Comparison of ENCODE assay signal across 2 cellular contexts in the genomic region with DNA sequence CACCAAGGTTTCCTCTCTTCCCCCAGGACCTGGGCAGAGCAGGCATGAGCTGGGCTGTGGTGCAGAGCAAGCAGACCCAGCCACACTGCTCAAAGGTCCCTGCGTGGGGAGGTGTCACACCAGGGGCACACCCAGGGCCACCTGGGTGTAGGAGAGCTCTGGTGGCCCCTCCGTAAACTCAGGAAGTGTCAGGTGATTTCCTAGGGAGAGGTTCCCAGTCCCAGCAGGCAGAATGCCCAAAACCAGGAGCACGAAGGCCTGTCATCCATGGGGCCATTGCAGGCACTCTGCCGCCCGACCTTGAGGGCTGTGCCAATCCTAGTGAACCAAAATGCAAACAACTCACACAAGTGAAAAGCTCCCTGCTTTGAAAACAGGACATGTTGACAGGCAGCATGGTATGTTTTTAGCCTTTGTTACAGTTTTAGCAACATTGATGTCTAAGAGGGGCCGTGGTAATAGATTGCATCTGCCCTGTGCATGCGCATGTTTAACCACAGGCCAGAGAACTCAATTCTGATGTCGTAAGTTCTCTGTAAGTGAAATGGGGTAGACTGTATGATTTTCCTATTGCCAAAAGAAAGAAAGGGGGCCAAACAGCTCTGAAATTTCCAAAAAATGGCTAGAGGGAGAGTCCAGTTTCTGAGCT.
TF ChIP-seq lines count a peak whose summit lies in the region.

No MANE protein-coding gene starts in this region.

TF ChIP-seq in SK-N-SH, 30 proteins besides CTCF, POLR2A, EP300 and RAD21 (continued from another document):
- no peak for TF ChIP-seq FOXM1 (IDR thresholded peaks at IDR 0.05; ENCODE audit: low read depth)
- TF ChIP-seq GABPA (IDR thresholded peaks at IDR 0.05; ENCODE audit: low read depth): no peak
- TF ChIP-seq FOXJ3 (CRISPR knock-in tag; IDR thresholded peaks at IDR 0.05): no peak
- TF ChIP-seq, protein P1, sequence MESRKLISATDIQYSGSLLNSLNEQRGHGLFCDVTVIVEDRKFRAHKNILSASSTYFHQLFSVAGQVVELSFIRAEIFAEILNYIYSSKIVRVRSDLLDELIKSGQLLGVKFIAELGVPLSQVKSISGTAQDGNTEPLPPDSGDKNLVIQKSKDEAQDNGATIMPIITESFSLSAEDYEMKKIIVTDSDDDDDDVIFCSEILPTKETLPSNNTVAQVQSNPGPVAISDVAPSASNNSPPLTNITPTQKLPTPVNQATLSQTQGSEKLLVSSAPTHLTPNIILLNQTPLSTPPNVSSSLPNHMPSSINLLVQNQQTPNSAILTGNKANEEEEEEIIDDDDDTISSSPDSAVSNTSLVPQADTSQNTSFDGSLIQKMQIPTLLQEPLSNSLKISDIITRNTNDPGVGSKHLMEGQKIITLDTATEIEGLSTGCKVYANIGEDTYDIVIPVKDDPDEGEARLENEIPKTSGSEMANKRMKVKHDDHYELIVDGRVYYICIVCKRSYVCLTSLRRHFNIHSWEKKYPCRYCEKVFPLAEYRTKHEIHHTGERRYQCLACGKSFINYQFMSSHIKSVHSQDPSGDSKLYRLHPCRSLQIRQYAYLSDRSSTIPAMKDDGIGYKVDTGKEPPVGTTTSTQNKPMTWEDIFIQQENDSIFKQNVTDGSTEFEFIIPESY (IDR thresholded peaks at IDR 0.05; ENCODE audit: borderline replicate concordance, low read depth): no peak
- no peak for TF ChIP-seq RFX5 (IDR thresholded peaks at IDR 0.05; ENCODE audit: low read length)
- no peak for TF ChIP-seq GATA2 (CRISPR knock-in tag; IDR thresholded peaks at IDR 0.05)
- TF ChIP-seq, protein P2, sequence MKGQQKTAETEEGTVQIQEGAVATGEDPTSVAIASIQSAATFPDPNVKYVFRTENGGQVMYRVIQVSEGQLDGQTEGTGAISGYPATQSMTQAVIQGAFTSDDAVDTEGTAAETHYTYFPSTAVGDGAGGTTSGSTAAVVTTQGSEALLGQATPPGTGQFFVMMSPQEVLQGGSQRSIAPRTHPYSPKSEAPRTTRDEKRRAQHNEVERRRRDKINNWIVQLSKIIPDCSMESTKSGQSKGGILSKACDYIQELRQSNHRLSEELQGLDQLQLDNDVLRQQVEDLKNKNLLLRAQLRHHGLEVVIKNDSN (IDR thresholded peaks at IDR 0.05; ENCODE audit: borderline replicate concordance, low read depth): no peak
- TF ChIP-seq RCOR1 (IDR thresholded peaks at IDR 0.05; ENCODE audit: low read length): no peak
- TF ChIP-seq POLR2AphosphoS5 (IDR thresholded peaks at IDR 0.05; ENCODE audit: low read depth, low read length): no peak
- no peak for TF ChIP-seq TAF1 (IDR thresholded peaks at IDR 0.05; ENCODE audit: borderline replicate concordance, low read depth, low read length)
- TF ChIP-seq, protein P3, sequence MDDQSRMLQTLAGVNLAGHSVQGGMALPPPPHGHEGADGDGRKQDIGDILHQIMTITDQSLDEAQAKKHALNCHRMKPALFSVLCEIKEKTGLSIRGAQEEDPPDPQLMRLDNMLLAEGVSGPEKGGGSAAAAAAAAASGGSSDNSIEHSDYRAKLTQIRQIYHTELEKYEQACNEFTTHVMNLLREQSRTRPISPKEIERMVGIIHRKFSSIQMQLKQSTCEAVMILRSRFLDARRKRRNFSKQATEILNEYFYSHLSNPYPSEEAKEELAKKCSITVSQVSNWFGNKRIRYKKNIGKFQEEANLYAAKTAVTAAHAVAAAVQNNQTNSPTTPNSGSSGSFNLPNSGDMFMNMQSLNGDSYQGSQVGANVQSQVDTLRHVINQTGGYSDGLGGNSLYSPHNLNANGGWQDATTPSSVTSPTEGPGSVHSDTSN (IDR thresholded peaks at IDR 0.05): no peak
- no peak for TF ChIP-seq NRF1 (IDR thresholded peaks at IDR 0.05; ENCODE audit: low read depth, low read length)
- TF ChIP-seq SIN3A (IDR thresholded peaks at IDR 0.05; ENCODE audit: borderline replicate concordance, low read depth, low read length): no peak

TF ChIP-seq in SK-N-SH treated with all-trans-retinoic acid at 6 μM for 48 hours, 23 proteins besides CTCF, POLR2A, EP300 and RAD21 (continued from another document):
- TF ChIP-seq, protein P4, sequence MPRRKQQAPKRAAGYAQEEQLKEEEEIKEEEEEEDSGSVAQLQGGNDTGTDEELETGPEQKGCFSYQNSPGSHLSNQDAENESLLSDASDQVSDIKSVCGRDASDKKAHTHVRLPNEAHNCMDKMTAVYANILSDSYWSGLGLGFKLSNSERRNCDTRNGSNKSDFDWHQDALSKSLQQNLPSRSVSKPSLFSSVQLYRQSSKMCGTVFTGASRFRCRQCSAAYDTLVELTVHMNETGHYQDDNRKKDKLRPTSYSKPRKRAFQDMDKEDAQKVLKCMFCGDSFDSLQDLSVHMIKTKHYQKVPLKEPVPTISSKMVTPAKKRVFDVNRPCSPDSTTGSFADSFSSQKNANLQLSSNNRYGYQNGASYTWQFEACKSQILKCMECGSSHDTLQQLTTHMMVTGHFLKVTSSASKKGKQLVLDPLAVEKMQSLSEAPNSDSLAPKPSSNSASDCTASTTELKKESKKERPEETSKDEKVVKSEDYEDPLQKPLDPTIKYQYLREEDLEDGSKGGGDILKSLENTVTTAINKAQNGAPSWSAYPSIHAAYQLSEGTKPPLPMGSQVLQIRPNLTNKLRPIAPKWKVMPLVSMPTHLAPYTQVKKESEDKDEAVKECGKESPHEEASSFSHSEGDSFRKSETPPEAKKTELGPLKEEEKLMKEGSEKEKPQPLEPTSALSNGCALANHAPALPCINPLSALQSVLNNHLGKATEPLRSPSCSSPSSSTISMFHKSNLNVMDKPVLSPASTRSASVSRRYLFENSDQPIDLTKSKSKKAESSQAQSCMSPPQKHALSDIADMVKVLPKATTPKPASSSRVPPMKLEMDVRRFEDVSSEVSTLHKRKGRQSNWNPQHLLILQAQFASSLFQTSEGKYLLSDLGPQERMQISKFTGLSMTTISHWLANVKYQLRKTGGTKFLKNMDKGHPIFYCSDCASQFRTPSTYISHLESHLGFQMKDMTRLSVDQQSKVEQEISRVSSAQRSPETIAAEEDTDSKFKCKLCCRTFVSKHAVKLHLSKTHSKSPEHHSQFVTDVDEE (CRISPR knock-in tag; IDR thresholded peaks at IDR 0.05): no peak
- TF ChIP-seq PPARA (CRISPR knock-in tag; IDR thresholded peaks at IDR 0.05; ENCODE audit: borderline replicate concordance): no peak
- TF ChIP-seq ESRRG (CRISPR knock-in tag; IDR thresholded peaks at IDR 0.05): no peak
- TF ChIP-seq, protein P5, sequence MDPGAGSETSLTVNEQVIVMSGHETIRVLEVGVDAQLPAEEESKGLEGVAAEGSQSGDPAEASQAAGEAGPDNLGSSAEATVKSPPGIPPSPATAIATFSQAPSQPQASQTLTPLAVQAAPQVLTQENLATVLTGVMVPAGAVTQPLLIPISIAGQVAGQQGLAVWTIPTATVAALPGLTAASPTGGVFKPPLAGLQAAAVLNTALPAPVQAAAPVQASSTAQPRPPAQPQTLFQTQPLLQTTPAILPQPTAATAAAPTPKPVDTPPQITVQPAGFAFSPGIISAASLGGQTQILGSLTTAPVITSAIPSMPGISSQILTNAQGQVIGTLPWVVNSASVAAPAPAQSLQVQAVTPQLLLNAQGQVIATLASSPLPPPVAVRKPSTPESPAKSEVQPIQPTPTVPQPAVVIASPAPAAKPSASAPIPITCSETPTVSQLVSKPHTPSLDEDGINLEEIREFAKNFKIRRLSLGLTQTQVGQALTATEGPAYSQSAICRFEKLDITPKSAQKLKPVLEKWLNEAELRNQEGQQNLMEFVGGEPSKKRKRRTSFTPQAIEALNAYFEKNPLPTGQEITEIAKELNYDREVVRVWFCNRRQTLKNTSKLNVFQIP (CRISPR knock-in tag; IDR thresholded peaks at IDR 0.05; ENCODE audit: borderline replicate concordance, low read depth): no peak
- TF ChIP-seq, protein P6, sequence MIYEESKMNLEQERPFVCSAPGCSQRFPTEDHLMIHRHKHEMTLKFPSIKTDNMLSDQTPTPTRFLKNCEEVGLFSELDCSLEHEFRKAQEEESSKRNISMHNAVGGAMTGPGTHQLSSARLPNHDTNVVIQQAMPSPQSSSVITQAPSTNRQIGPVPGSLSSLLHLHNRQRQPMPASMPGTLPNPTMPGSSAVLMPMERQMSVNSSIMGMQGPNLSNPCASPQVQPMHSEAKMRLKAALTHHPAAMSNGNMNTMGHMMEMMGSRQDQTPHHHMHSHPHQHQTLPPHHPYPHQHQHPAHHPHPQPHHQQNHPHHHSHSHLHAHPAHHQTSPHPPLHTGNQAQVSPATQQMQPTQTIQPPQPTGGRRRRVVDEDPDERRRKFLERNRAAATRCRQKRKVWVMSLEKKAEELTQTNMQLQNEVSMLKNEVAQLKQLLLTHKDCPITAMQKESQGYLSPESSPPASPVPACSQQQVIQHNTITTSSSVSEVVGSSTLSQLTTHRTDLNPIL (CRISPR knock-in tag; IDR thresholded peaks at IDR 0.05; ENCODE audit: low read depth): no peak
- no peak for TF ChIP-seq OSR1 (CRISPR knock-in tag; IDR thresholded peaks at IDR 0.05)
- TF ChIP-seq RARB (CRISPR knock-in tag; IDR thresholded peaks at IDR 0.05): no peak
- TF ChIP-seq CSDC2 (CRISPR knock-in tag; IDR thresholded peaks at IDR 0.05): no peak
TF ChIP-seq in SK-N-SH treated with all-trans-retinoic acid at 6 μM for 48 hours: peak in this region for 0.
